1 cellular context compared by ENCODE assay signal in genomic region chr2:201953880-201954279, GRCh38.
TF ChIP-seq lines count a peak whose summit lies in the region.

No MANE protein-coding gene starts in this region.

TF ChIP-seq in WTC11, 78 proteins besides CTCF, POLR2A, EP300 and RAD21 (continued from another document):
- no peak for TF ChIP-seq ZBTB43 (CRISPR knock-in tag; IDR thresholded peaks at IDR 0.05)
- no peak for TF ChIP-seq FOXJ3 (CRISPR knock-in tag; IDR thresholded peaks at IDR 0.05; ENCODE audit: borderline replicate concordance)
- TF ChIP-seq GTF2I (CRISPR knock-in tag; conservative IDR thresholded peaks at IDR 0.05) = no peak
- TF ChIP-seq ZNF396 (CRISPR knock-in tag; IDR thresholded peaks at IDR 0.05; ENCODE audit: borderline replicate concordance) = no peak
- TF ChIP-seq FOXK1 (CRISPR knock-in tag; IDR thresholded peaks at IDR 0.05) = no peak
- TF ChIP-seq, protein P1, sequence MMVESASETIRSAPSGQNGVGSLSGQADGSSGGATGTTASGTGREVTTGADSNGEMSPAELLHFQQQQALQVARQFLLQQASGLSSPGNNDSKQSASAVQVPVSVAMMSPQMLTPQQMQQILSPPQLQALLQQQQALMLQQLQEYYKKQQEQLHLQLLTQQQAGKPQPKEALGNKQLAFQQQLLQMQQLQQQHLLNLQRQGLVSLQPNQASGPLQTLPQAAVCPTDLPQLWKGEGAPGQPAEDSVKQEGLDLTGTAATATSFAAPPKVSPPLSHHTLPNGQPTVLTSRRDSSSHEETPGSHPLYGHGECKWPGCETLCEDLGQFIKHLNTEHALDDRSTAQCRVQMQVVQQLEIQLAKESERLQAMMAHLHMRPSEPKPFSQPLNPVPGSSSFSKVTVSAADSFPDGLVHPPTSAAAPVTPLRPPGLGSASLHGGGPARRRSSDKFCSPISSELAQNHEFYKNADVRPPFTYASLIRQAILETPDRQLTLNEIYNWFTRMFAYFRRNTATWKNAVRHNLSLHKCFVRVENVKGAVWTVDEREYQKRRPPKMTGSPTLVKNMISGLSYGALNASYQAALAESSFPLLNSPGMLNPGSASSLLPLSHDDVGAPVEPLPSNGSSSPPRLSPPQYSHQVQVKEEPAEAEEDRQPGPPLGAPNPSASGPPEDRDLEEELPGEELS (CRISPR knock-in tag; IDR thresholded peaks at IDR 0.05) = no peak
- no peak for TF ChIP-seq SMAD3 (CRISPR knock-in tag; IDR thresholded peaks at IDR 0.05; ENCODE audit: borderline replicate concordance)
- TF ChIP-seq TCF7 (CRISPR knock-in tag; IDR thresholded peaks at IDR 0.05; ENCODE audit: low read depth) = no peak
- no peak for TF ChIP-seq PREB (CRISPR knock-in tag; IDR thresholded peaks at IDR 0.05; ENCODE audit: borderline replicate concordance)
- TF ChIP-seq ZNF138 (CRISPR knock-in tag; conservative IDR thresholded peaks at IDR 0.05) = no peak
- TF ChIP-seq NR1H2 (CRISPR knock-in tag; IDR thresholded peaks at IDR 0.05) = no peak
- TF ChIP-seq ZNF121 (CRISPR knock-in tag; IDR thresholded peaks at IDR 0.05) = no peak
- TF ChIP-seq ATF6 (CRISPR knock-in tag; IDR thresholded peaks at IDR 0.05) = no peak
- no peak for TF ChIP-seq JAZF1 (CRISPR knock-in tag; IDR thresholded peaks at IDR 0.05)
- no peak for TF ChIP-seq TP53 (CRISPR knock-in tag; IDR thresholded peaks at IDR 0.05)
- no peak for TF ChIP-seq TEAD4 (CRISPR knock-in tag; IDR thresholded peaks at IDR 0.05)
- no peak for TF ChIP-seq AFF4 (CRISPR knock-in tag; IDR thresholded peaks at IDR 0.05; ENCODE audit: borderline replicate concordance)
- no peak for TF ChIP-seq EMX1 (CRISPR knock-in tag; IDR thresholded peaks at IDR 0.05)
- no peak for TF ChIP-seq NFATC4 (CRISPR knock-in tag; IDR thresholded peaks at IDR 0.05)
